8 cellular contexts compared by ENCODE assay signal in genomic region chr10:118047363-118047719, GRCh38. TPM values are rescaled to one million over a fixed set of nuclear protein-coding genes. Genes with fewer than 3 reads are reported as not detected.
DNase-seq lines count a peak whose midpoint lies in the region; ATAC-seq and TF ChIP-seq lines count a peak whose summit lies in the region.

No MANE protein-coding gene starts in this region.

- no peak for TF ChIP-seq CTCF in GM12865 (IDR thresholded peaks at IDR 0.05; ENCODE audit: insufficient read depth, low read depth, low read length, missing control alignments)
- TF ChIP-seq CTCF in fibroblast of pulmonary artery (IDR thresholded peaks at IDR 0.05; ENCODE audit: low read length, missing control alignments) = no peak
- TF ChIP-seq CTCF in prostate gland (IDR thresholded peaks at IDR 0.05) = no peak

- WGBS in prostate gland = 68% methylated on average over 15 of the region's 15 CpGs

- H3K27ac ChIP-seq in prostate gland = peak overlapping the region; percentile 79 to 90

- no peaks in the 10 kb centered on the region for H3K36me3 ChIP-seq in prostate gland

- H3K27me3 ChIP-seq in prostate gland (replicated peaks; ENCODE audit: insufficient read depth) = no peaks in the 10 kb centered on the region

- ATAC-seq in SK-N-SH treated with all-trans-retinoic acid at 6 μM for 48 hours (peak; percentile 28), GM18517 (IDR thresholded peaks at IDR 0.05; ENCODE audit: unreplicated experiment) (no peak), esophagus mucosa (no peak)

- H3K4me1 ChIP-seq in prostate gland (replicated peaks) = no peaks in the 10 kb centered on the region

- TF ChIP-seq POLR2A in prostate gland (IDR thresholded peaks at IDR 0.05) = no peak

- H3K4me3 ChIP-seq in GM12865 (ENCODE audit: low read depth, low read length) = peak overlapping the region; percentile 66
- peak overlapping the region; percentile 77 for H3K4me3 ChIP-seq in fibroblast of pulmonary artery (replicated peaks; ENCODE audit: low read depth, low read length)
- H3K4me3 ChIP-seq in prostate gland = peak overlapping the region; percentile 51 to 71

- DNase-seq in GM12865 (ENCODE audit: low read depth) = no peak
- DNase-seq in fibroblast of pulmonary artery (ENCODE audit: low read depth) = no peak
- DNase-seq in prostate gland (ENCODE audit: low spot score) = no peak
- no peak for DNase-seq in Ammon's horn (ENCODE audit: low spot score)
- no peak for DNase-seq in stimulated activated CD8-positive, alpha-beta memory T cell treated with anti-CD3 and anti-CD28 coated beads, Interleukin-4, amount 100 ng/mL, for 48 hours

- no peaks in the 10 kb centered on the region for H3K9me3 ChIP-seq in prostate gland

- intact Hi-C loops in prostate gland (cut with DNase I) = loop anchor here (5.0 to 10.0 kb wide), 4 partner anchors 70 to 583 kb away; partner anchors contain the start of gene FAM204A

TF ChIP-seq in SK-N-SH treated with all-trans-retinoic acid at 6 μM for 48 hours, 23 proteins besides CTCF, POLR2A, EP300 and RAD21:
- TF ChIP-seq ZNF70 (CRISPR knock-in tag; IDR thresholded peaks at IDR 0.05) = no peak
- TF ChIP-seq TOX (CRISPR knock-in tag; IDR thresholded peaks at IDR 0.05; ENCODE audit: borderline replicate concordance) = no peak
- TF ChIP-seq POU6F1 (CRISPR knock-in tag; IDR thresholded peaks at IDR 0.05; ENCODE audit: borderline replicate concordance, low read depth) = no peak
- no peak for TF ChIP-seq CSDC2 (CRISPR knock-in tag; IDR thresholded peaks at IDR 0.05)
- no peak for TF ChIP-seq ISL1 (CRISPR knock-in tag; IDR thresholded peaks at IDR 0.05)
- TF ChIP-seq BACH2 (CRISPR knock-in tag; IDR thresholded peaks at IDR 0.05; ENCODE audit: borderline replicate concordance) = no peak
TF ChIP-seq in SK-N-SH treated with all-trans-retinoic acid at 6 μM for 48 hours: peak in this region for 0.

RNA-seq across cellular contexts. Expression of gene RAB11FIP2, which starts 0.6 kb away (rescaled TPM):
- total RNA-seq in prostate gland (10 to 100 TPM; 14.3 to 33.5 TPM), esophagus mucosa (6.2 TPM)
